In genomic region chr6:125749112-125749863, GRCh38 we compare ENCODE assay signal across 1 cellular context.
A peak's percentile ranks its signal among the peaks of the same experiment; 100 is the strongest.
TF ChIP-seq lines count a peak whose summit lies in the region.

Gene HEY2 (plus strand): TSS chr6:125749632. CDS start chr6:125749777, 145 bp downstream.

TF ChIP-seq in HEK293, 187 proteins besides CTCF, POLR2A, EP300 and RAD21 (continued from another document):
- TF ChIP-seq ZNF394 (tag by site-specific recombination; IDR thresholded peaks at IDR 0.05; ENCODE audit: borderline replicate concordance): peak; percentile 90
- peak; percentile 93 for TF ChIP-seq ZFHX2 (tag by site-specific recombination; conservative IDR thresholded peaks at IDR 0.05)
- TF ChIP-seq ZBTB8A (tag by site-specific recombination; IDR thresholded peaks at IDR 0.05): peak; percentile 89
- peak; percentile 71; the same call in 1 of the 2 replicates for TF ChIP-seq HOXC10 (CRISPR knock-in tag; IDR thresholded peaks at IDR 0.05)
- 0 out of 2 replicates have a peak, but pooled peaks have one; percentile 14 for TF ChIP-seq ZFP69B (tag by site-specific recombination; IDR thresholded peaks at IDR 0.05)
- TF ChIP-seq TSHZ1 (tag by site-specific recombination; IDR thresholded peaks at IDR 0.05; ENCODE audit: borderline replicate concordance): no peak
- TF ChIP-seq ZBTB17 (tag by site-specific recombination; IDR thresholded peaks at IDR 0.05): 0 out of 2 replicates have a peak, but pooled peaks have one; percentile 33
- TF ChIP-seq GFI1B (tag by site-specific recombination; IDR thresholded peaks at IDR 0.05): no peak
- peak; percentile 69; the same call in 1 of the 2 replicates for TF ChIP-seq BCL11B (tag by site-specific recombination; IDR thresholded peaks at IDR 0.05; ENCODE audit: low read depth)
- TF ChIP-seq ZNF549 (tag by site-specific recombination; IDR thresholded peaks at IDR 0.05): 0 out of 2 replicates have a peak, but pooled peaks have one; percentile 30
- TF ChIP-seq KLF8 (tag by site-specific recombination; IDR thresholded peaks at IDR 0.05): peak; percentile 68; the same call in 1 of the 2 replicates
